1 cellular context compared by ENCODE assay signal in the genomic region with DNA sequence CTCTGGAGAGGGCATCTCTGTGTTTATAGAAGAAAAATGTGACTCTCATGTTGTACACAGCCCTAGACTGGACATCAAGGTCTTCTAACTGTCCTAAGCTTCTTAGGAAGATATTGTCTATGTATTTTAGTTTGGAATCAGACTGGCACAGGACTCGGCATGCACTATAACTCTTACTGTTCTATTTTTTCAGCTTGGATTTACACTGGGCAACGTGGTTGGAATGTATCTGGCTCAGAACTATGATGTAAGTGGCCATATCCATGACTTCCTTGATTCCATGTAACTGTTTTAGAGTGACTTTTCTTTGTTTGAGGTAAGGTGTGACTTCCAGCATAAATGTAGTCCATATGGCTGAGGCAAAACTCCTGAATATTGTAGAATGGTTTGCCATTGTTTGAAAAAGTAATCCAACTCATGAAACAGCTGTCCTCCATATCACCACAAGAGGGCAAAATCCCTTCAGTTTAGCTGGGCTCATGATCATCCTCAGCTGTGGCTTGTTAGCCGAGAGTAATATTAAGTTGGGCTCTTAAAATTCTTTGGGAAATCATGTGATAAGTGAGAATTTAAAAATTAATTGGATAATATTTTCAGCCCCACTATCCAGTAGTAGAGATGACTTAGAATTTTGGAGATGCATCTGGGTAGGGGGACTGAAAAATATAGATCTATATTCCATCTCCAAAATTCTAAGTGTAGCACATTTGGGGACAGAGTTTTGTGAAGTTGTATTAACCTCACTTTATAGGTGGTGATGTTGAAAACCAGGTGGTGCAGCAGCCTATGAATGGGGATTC.
TF ChIP-seq lines count a peak whose summit lies in the region.

No MANE protein-coding gene starts in this region.

TF ChIP-seq in HepG2, 621 proteins besides CTCF, POLR2A, EP300 and RAD21:
- no peak for TF ChIP-seq RARA (CRISPR knock-in tag; IDR thresholded peaks at IDR 0.05)
- TF ChIP-seq ZNF629 (CRISPR knock-in tag; conservative IDR thresholded peaks at IDR 0.05) = no peak
- TF ChIP-seq, protein P1, sequence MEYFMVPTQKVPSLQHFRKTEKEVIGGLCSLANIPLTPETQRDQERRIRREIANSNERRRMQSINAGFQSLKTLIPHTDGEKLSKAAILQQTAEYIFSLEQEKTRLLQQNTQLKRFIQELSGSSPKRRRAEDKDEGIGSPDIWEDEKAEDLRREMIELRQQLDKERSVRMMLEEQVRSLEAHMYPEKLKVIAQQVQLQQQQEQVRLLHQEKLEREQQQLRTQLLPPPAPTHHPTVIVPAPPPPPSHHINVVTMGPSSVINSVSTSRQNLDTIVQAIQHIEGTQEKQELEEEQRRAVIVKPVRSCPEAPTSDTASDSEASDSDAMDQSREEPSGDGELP (IDR thresholded peaks at IDR 0.05; ENCODE audit: borderline replicate concordance, low read depth) = peak; percentile 49; the same call in 1 of the 2 replicates
- TF ChIP-seq STAG1 (CRISPR knock-in tag; IDR thresholded peaks at IDR 0.05) = peak; percentile 48
- peak; percentile 61; the same call in 1 of the 2 replicates for TF ChIP-seq SMC3 (IDR thresholded peaks at IDR 0.05; ENCODE audit: low read length)
